8 cellular contexts compared by ENCODE assay signal in genomic region chr13:77565635-77566034, GRCh38. TPM values are rescaled to one million over a fixed set of nuclear protein-coding genes. Genes with fewer than 3 reads are reported as not detected.
DNase-seq lines count a peak whose midpoint lies in the region; ATAC-seq and TF ChIP-seq lines count a peak whose summit lies in the region.

No MANE protein-coding gene starts in this region.

- H3K9me2 ChIP-seq in PC-3 (replicated peaks; ENCODE audit: low read length): no peaks in the 10 kb centered on the region

- no TSS peak for BruUV-seq in PC-3 (replicated peaks; lab: Mats Ljungman, UMichigan)

- no peaks in the 10 kb centered on the region for H3K27me3 ChIP-seq in BE2C
- H3K27me3 ChIP-seq in PC-3 (ENCODE audit: low read length): no peaks in the 10 kb centered on the region
- H3K27me3 ChIP-seq in uterus: peaks cover 0 to 6% of the 10 kb centered on the region in 2 donors

- no peak overlapping the region for H3K4me2 ChIP-seq in PC-3 (ENCODE audit: low read length)

- no peak overlapping the region for H2AFZ ChIP-seq in PC-3 (ENCODE audit: low read length)

- H3K27ac ChIP-seq in PC-3 (ENCODE audit: low read length) (no peak overlapping the region), uterus (no peak overlapping the region)

- CTCF ChIA-PET in PC-3 (lab: Charles Lee): interaction anchor here (0.6 to 1.1 kb wide), 2 partner anchors 49 to 73 kb away, joined by 3 to 6 read pairs; no protein-coding TSS in a partner anchor

- H3K4me1 ChIP-seq in BE2C: peaks cover 2% of the 10 kb centered on the region; the same call in 1 of the 2 replicates
- H3K4me1 ChIP-seq in PC-3 (ENCODE audit: insufficient read depth, low read length): 0 out of 2 replicates have a peak, but pooled peaks cover 3% of the 10 kb centered on the region
- H3K4me1 ChIP-seq in uterus: no peaks in the 10 kb centered on the region

- ATAC-seq in GM18870 (IDR thresholded peaks at IDR 0.05; ENCODE audit: unreplicated experiment) (peak; percentile 80), HG03521 (IDR thresholded peaks at IDR 0.05; ENCODE audit: unreplicated experiment) (peak; percentile 58), PC-3 (peak; percentile 67)

- no peaks in the 10 kb centered on the region for H3K9me3 ChIP-seq in BE2C
- H3K9me3 ChIP-seq in PC-3 (ENCODE audit: low read length): no peaks in the 10 kb centered on the region
- H3K9me3 ChIP-seq in uterus: no peaks in the 10 kb centered on the region

- intact Hi-C loops in PC-3 (cut with micrococcal nuclease) (loop anchor here (1.0 to 5.0 kb wide), 4 partner anchors 43 to 238 kb away; partner anchors contain the start of gene MYCBP2), uterus (cut with DNase I; ENCODE audit: low total_unique reads) (no loop called here)

- H3F3A ChIP-seq in PC-3 (ENCODE audit: low read length, unreplicated experiment): no peaks in the 10 kb centered on the region

- POLR2A ChIA-PET in PC-3 (lab: Charles Lee; ENCODE audit: unreplicated experiment): no interaction called here

- H3K9ac ChIP-seq in PC-3 (ENCODE audit: low read length): no peak overlapping the region

- H3K36me3 ChIP-seq in BE2C (no peaks in the 10 kb centered on the region), PC-3 (ENCODE audit: low read depth, low read length) (no peaks in the 10 kb centered on the region), uterus (no peaks in the 10 kb centered on the region)

- TF ChIP-seq CTCF in BE2C (IDR thresholded peaks at IDR 0.05; ENCODE audit: low read depth, low read length): peak; percentile 68
- TF ChIP-seq CTCF in PC-3 (conservative IDR thresholded peaks at IDR 0.05; ENCODE audit: low read depth, low read length): peak; percentile 73
- TF ChIP-seq CTCF in uterus (IDR thresholded peaks at IDR 0.05): peak in 2 of 4 experiments; percentile 15 to 25

- H4K20me1 ChIP-seq in PC-3 (ENCODE audit: low read length): no peaks in the 10 kb centered on the region

- H3K4me3 ChIP-seq in BE2C (ENCODE audit: low read depth, low read length): no peak overlapping the region
- H3K4me3 ChIP-seq in PC-3 (ENCODE audit: low read length): no peak overlapping the region
- no peak overlapping the region for H3K4me3 ChIP-seq in uterus

- no peaks in the 10 kb centered on the region for H3K79me2 ChIP-seq in PC-3 (ENCODE audit: low read length)

- no peak for TF ChIP-seq POLR2A in uterus (IDR thresholded peaks at IDR 0.05)

- DNase-seq in BE2C (peak; percentile 22), PC-3 (peak; percentile 66), fibroblast of gingiva (ENCODE audit: low read depth) (peak; percentile 11), retina (peak; percentile 9), uterus (no peak), HPDE6-E6E7 (ENCODE audit: extremely low spot score) (no peak)

RNA-seq across cellular contexts. Expression of gene SCEL, which starts 30.1 kb away (rescaled TPM):
- not detected for polyA plus RNA-seq in BE2C (2012; ENCODE audit: insufficient read depth, insufficient read length, low read depth)
- total RNA-seq in PC-3 (2014; rRNA removed) (3.0 and 3.5 TPM in 2 replicates), uterus (under 1 TPM in 1 of 4 donors, not detected in 3; 0.48 TPM)

Comparison
In these comparisons a context has a peak if more than half of its experiments do, and no peak if none do; other contexts are left out.
1. DNase-seq: peak in BE2C (single experiment), PC-3 (single experiment), fibroblast of gingiva (single experiment) and retina (single experiment); none in uterus (0 of 2) and HPDE6-E6E7 (single experiment).
2. Peak in every context shown above with its lines, with median percentiles within 50 percentile points of each other: ATAC-seq.